Comparison of ENCODE assay signal across 1 cellular context in genomic region chr22:39051844-39052495, GRCh38.
TF ChIP-seq lines count a peak whose summit lies in the region.

No MANE protein-coding gene starts in this region.

TF ChIP-seq in H1, 55 proteins besides CTCF, POLR2A, EP300 and RAD21:
- peak; percentile 60; the same call in 1 of the 2 replicates for TF ChIP-seq CREB1 (IDR thresholded peaks at IDR 0.05)
